ENCODE assay signal across 12 cellular contexts in the genomic region with DNA sequence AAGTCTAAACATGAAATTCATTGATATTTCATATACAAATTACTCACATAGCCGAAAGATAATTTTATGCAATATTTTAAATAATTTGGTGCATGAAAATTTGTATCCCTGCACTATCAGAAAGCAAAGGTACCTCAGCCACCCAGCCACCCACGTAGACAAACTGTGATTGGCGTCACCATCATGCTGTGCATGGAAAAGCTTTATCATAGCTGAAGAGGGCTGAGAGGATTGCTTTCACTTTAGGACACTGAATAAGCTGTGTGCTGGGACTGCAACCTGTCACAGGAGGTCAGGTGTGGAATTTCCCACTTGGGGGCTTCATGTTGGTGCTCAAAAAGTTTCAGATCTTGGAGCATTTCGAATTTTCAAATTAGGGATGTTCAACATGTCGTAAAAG.
"Had no signal": no experiment of that assay in that cellular context is flagged by ENCODE, and none has a peak within 500 bp of the region (broad histone marks: within the 10 kb centered on the region; RNA-seq: fewer than 3 reads in every experiment).

No MANE protein-coding gene starts in this region.

- H3K36me3 ChIP-seq: colonic mucosa, transverse colon had no signal

- DNase-seq: activated gamma-delta T cell treated with Interleukin-2 at 50 U/mL for 16 hours; caudate nucleus; colonic mucosa; foreskin melanocyte; heart left ventricle; naive thymus-derived CD4-positive, alpha-beta T cell; SW 1271; T1000; transverse colon had no signal

- H3K4me3 ChIP-seq: colonic mucosa, heart left ventricle, SJSA1, transverse colon had no signal

- H3K9me3 ChIP-seq: colonic mucosa, heart left ventricle, neutrophil, SJSA1, transverse colon had no signal

- H3K27ac ChIP-seq: colonic mucosa, heart left ventricle, neutrophil, SJSA1, transverse colon had no signal

- H3K27me3 Mint-ChIP-seq: naive thymus-derived CD4-positive, alpha-beta T cell had no signal

- H3K27me3 ChIP-seq: colonic mucosa, heart left ventricle, neutrophil, SJSA1, transverse colon had no signal

- H3K4me3 Mint-ChIP-seq: naive thymus-derived CD4-positive, alpha-beta T cell had no signal

- H3K9me3 Mint-ChIP-seq: naive thymus-derived CD4-positive, alpha-beta T cell had no signal

- H3K4me1 ChIP-seq: colonic mucosa, heart left ventricle, SJSA1, transverse colon had no signal

- ATAC-seq: heart left ventricle; naive thymus-derived CD4-positive, alpha-beta T cell had no signal

- FAIRE-seq: endothelial cell of umbilical vein had no signal
